ENCODE assay signal across 10 cellular contexts in the genomic region with DNA sequence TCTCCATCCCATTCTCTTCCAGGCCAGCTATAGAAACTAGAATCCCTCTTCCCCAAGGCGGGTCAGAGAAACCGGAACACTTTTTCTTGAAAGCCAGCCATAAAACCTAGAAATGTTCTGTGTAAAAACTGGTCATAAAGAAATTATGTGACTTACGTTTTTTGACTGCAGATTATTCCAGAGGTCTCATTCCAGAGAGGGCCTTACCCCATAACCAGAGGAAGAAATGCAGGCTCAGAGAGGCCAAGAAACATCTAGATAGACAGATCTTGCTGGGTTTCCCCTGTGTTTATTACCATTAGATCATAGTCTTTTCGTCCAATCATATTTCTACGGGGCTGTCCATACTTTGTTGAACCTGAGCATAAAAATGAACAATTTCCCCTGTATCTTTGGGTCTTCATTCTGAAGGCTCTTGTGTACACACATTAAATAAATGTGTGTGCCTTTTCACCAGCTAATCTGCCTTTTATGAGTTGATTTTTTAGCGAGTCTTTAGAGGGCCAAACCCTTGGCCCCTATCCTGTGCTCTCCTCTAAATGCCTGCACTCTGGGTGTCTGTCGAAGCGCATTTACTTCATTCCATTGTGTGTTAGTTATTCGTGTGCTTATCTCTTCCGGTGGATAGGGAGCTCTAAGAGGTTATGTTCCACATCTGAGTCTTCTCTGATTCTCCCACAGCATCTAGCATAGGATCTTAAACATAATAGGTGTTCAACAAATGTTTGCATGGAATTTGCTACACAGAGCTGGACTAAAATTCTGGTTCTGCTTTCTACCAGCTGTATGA.
"Had no signal": no experiment of that assay in that cellular context is flagged by ENCODE, and none has a peak within 500 bp of the region (broad histone marks: within the 10 kb centered on the region; RNA-seq: fewer than 3 reads in every experiment).

No MANE protein-coding gene starts in this region.

- DNase-seq: H9, HCEC 1CT, IMR-90, Karpas-422, KBM-7 had no signal

- FAIRE-seq: H1, H54, HTR-8/SVneo had no signal

- H3K4me2 ChIP-seq: GM23338, KMS-11 had no signal

- H2AFZ ChIP-seq: GM23338 had no signal

- H3K27ac ChIP-seq: KMS-11 had no signal

- H3K9ac ChIP-seq: KMS-11 had no signal

- ATAC-seq: GM23338 had no signal

- H3K4me3 ChIP-seq: GM23338 had no signal
